Comparison of ENCODE assay signal across 1 cellular context in genomic region chr12:110006115-110006514, GRCh38.
TF ChIP-seq lines count a peak whose summit lies in the region.

No MANE protein-coding gene starts in this region.

TF ChIP-seq in HepG2, 621 proteins besides CTCF, POLR2A, EP300 and RAD21:
- TF ChIP-seq ZNF7 (CRISPR knock-in tag; IDR thresholded peaks at IDR 0.05) (peak; percentile 92), ZNF713 (CRISPR knock-in tag; IDR thresholded peaks at IDR 0.05) (no peak)
